In the genomic region with DNA sequence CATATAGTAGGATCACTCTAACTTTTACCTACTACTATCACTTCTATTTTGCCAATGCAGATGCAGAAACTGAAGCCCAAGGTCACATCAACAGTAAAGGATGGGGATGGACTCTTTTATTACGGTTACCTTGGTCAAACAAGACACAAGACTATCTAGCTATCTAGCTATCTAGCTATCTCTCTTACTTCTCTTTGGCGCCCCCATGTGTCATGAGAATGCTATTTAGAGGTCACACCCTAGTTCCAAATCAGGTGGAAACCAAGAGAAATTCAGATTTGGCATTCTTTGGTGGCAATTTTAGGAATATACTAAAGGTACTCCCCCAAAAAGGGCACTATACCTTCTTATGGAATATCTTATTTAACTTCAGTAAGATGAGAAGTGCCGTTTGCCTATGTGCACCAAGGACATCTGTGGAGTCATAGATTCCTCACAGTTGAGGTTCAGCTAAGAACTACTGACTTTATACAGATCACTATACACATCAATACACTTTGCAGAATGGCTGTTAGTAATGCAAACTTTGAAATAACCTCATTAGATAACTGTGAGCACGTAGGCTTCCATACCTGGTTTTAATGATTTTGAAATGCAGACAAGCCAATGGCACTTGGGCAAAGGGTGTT, we compare ENCODE assay signal across 8 cellular contexts. TPM values are rescaled to one million over a fixed set of nuclear protein-coding genes. Genes with fewer than 3 reads are reported as not detected.
DNase-seq lines count a peak whose midpoint lies in the region; ATAC-seq, FAIRE-seq and TF ChIP-seq lines count a peak whose summit lies in the region.

No MANE protein-coding gene starts in this region.

- no peak overlapping the region for H2BK5ac ChIP-seq in H1 (ENCODE audit: low read depth, low read length)

- H3K56ac ChIP-seq in H1 (replicated peaks; ENCODE audit: insufficient read length, low read depth, low read length) = no peak overlapping the region

- H3K4me2 ChIP-seq in H1 (ENCODE audit: insufficient read depth in 1 of 2, low read depth in 2 of 2, low read length in 2 of 2) = no peak overlapping the region

- POLR2A ChIA-PET in H1 (lab: Charles Lee; ENCODE audit: partially characterized antibody) = no interaction called here

- H3K4me1 Mint-ChIP-seq in osteocyte (ENCODE audit: unreplicated experiment) = no peaks in the 10 kb centered on the region

- H3K36me3 Mint-ChIP-seq in osteocyte (ENCODE audit: unreplicated experiment) = no peaks in the 10 kb centered on the region

- no peaks in the 10 kb centered on the region for H3K27me3 Mint-ChIP-seq in osteocyte (ENCODE audit: unreplicated experiment)

- H3K23ac ChIP-seq in H1 (ENCODE audit: insufficient read length) = no peak overlapping the region

- H3K4ac ChIP-seq in H1 (replicated peaks; ENCODE audit: insufficient read length, low read depth, low read length) = no peak overlapping the region

- no peaks in the 10 kb centered on the region for H3K79me1 ChIP-seq in H1 (ENCODE audit: low read depth, low read length)

- no peak for DNase-seq in AG09309 (ENCODE audit: low read depth)
- DNase-seq in GM12864 (ENCODE audit: low read depth) = peak; percentile 21
- DNase-seq in M059J (ENCODE audit: low read depth) = peak; percentile 61
- peak; percentile 54 for DNase-seq in T-helper 9 cell
- DNase-seq in H1 (ENCODE audit: low read depth in 1 of 2, low spot score in 2 of 2) = peak in 1 of 2 experiments; percentile 77
- DNase-seq in osteocyte (ENCODE audit: extremely low spot score, unreplicated experiment) = no peak
- DNase-seq in OCI-M2 (lab: John Stamatoyannopoulos, UW; ENCODE audit: unreplicated experiment) = no peak
- DNase-seq in left cardiac atrium = no peak

- CTCF ChIA-PET in H1 (lab: Charles Lee; ENCODE audit: partially characterized antibody) = interaction anchor here (0.7 to 4.8 kb wide), 34 partner anchors 10 to 864 kb away, joined by 3 to 48 read pairs (median 4); no protein-coding TSS in a partner anchor

- H2BK12ac ChIP-seq in H1 (ENCODE audit: low read depth, low read length) = no peak overlapping the region

- intact Hi-C loops in left cardiac atrium (cut with DNase I) = no loop called here

- H3K27me3 ChIP-seq in H1 (replicated peaks in 1 of 4; ENCODE audit: control insufficient read depth in 3 of 4, extremely low read depth in 1 of 4, insufficient read depth in 3 of 4, low read length in 3 of 4) = peaks cover 0 to 13% (median 7%) of the 10 kb centered on the region in 4 experiments; a peak in 3 of 7 replicates

- no peak overlapping the region for H2AFZ ChIP-seq in H1 (ENCODE audit: low read length)

- 59% methylated on average over 4 of the region's 4 CpGs; no CpG with 5 or more reads in 1 of the 2 experiments for WGBS in H1 (ENCODE audit: extremely low coverage in 1 of 2, insufficient coverage in 1 of 2, insufficient read length in 1 of 2, insufficient replicate concordance in 2 of 2, low coverage in 1 of 2, low lambda C conversion rate in 2 of 2, missing lambda C conversion rate in 1 of 2), 2 experiments

- H3K79me2 ChIP-seq in H1 (ENCODE audit: control insufficient read depth in 1 of 2, insufficient read depth in 2 of 2, low read length in 2 of 2) = no peaks in the 10 kb centered on the region

- no peak overlapping the region for H3K14ac ChIP-seq in H1 (ENCODE audit: insufficient read length)

- H2BK20ac ChIP-seq in H1 (ENCODE audit: low read length) = no peak overlapping the region

- no peak overlapping the region for H2BK15ac ChIP-seq in H1 (ENCODE audit: low read length)

- H3K4me3 Mint-ChIP-seq in osteocyte (ENCODE audit: unreplicated experiment) = no peak overlapping the region

- no peak for TF ChIP-seq EP300 in H1 (IDR thresholded peaks at IDR 0.05; ENCODE audit: borderline replicate concordance in 1 of 2, low read depth in 2 of 2, low read length in 2 of 2)

- TF ChIP-seq CTCF in AG09309 (IDR thresholded peaks at IDR 0.05; ENCODE audit: control insufficient read depth, insufficient read depth, low read depth, low read length, missing control alignments) (peak; percentile 46), GM12864 (IDR thresholded peaks at IDR 0.05; ENCODE audit: low read depth, low read length, missing control alignments) (peak; percentile 70), H1 (IDR thresholded peaks at IDR 0.05; ENCODE audit: control extremely low read depth in 1 of 3, insufficient read depth in 1 of 3, low read depth in 1 of 3, low read length in 3 of 3) (peak in 2 of 3 experiments; percentile 55 to 74; a peak in 2 of 4 replicates), osteocyte (IDR thresholded peaks at IDR 0.05) (peak; percentile 49)

- H3K36me3 ChIP-seq in H1 (ENCODE audit: control insufficient read depth in 2 of 4, insufficient read depth in 4 of 4, low read length in 3 of 4) = no peaks in the 10 kb centered on the region

- H2AK5ac ChIP-seq in H1 (ENCODE audit: low read depth, low read length) = no peak overlapping the region

- no peak for ATAC-seq in left cardiac atrium

- H4K8ac ChIP-seq in H1 (ENCODE audit: extremely low read depth, insufficient read depth, low read length) = no peak overlapping the region

- H4K20me1 ChIP-seq in H1 (replicated peaks in 1 of 2; ENCODE audit: control insufficient read depth in 1 of 2, insufficient read depth in 2 of 2, low read length in 2 of 2) = no peaks in the 10 kb centered on the region

- no peaks in the 10 kb centered on the region for H3K9me3 ChIP-seq in H1 (ENCODE audit: insufficient read depth in 2 of 2, low read depth in 1 of 2, low read length in 1 of 2)

- H4K5ac ChIP-seq in H1 (ENCODE audit: insufficient read length, low read depth, low read length) = no peak overlapping the region

- peak; percentile 76 to 78 for TF ChIP-seq RAD21 in H1 (IDR thresholded peaks at IDR 0.05 in 1 of 2, conservative IDR thresholded peaks at IDR 0.05 in 1 of 2; ENCODE audit: low read depth in 2 of 2, low read length in 2 of 2)

- no peak for TF ChIP-seq POLR2A in H1 (IDR thresholded peaks at IDR 0.05; ENCODE audit: control extremely low read depth in 1 of 2, low read depth in 2 of 2, low read length in 2 of 2)

- no peak overlapping the region for H3K27ac Mint-ChIP-seq in osteocyte (ENCODE audit: unreplicated experiment)

- no peak overlapping the region for H2BK120ac ChIP-seq in H1 (replicated peaks; ENCODE audit: low read depth, low read length)

- H3K4me1 ChIP-seq in H1 (replicated peaks in 1 of 4; ENCODE audit: control insufficient read depth in 3 of 4, insufficient read depth in 4 of 4, low read length in 3 of 4) = no peaks in the 10 kb centered on the region; a peak in 1 of 7 replicates

- no peaks in the 10 kb centered on the region; the same call in 1 of the 2 replicates for H3K23me2 ChIP-seq in H1 (ENCODE audit: low read depth, low read length)

- H3K27ac ChIP-seq in H1 (ENCODE audit: low read depth, low read length) = no peak overlapping the region

- H3K9me3 Mint-ChIP-seq in osteocyte (ENCODE audit: unreplicated experiment) = no peaks in the 10 kb centered on the region

- no peak overlapping the region for H4K91ac ChIP-seq in H1 (replicated peaks; ENCODE audit: insufficient read length, low read length)

- FAIRE-seq in H1 (lab: Jason Lieb, UNC) = no peak

- no peak overlapping the region for H3K18ac ChIP-seq in H1 (ENCODE audit: extremely low read depth, low read length)

- no peak overlapping the region for H3K9ac ChIP-seq in H1 (replicated peaks in 1 of 4; ENCODE audit: extremely low read depth in 1 of 4, low read depth in 3 of 4, low read length in 3 of 4)

- H3K4me3 ChIP-seq in AG09309 (ENCODE audit: control insufficient read depth, low read depth, low read length) (no peak overlapping the region), GM12864 (ENCODE audit: low read depth, low read length) (no peak overlapping the region), H1 (ENCODE audit: extremely low read depth in 1 of 4, insufficient read depth in 2 of 4, low read depth in 3 of 4, low read length in 4 of 4) (no peak overlapping the region)

TF ChIP-seq in H1, 55 proteins besides CTCF, POLR2A, EP300 and RAD21:
- TF ChIP-seq SAP30 (IDR thresholded peaks at IDR 0.05; ENCODE audit: insufficient read depth, insufficient replicate concordance, low read length) (no peak), YY1 (IDR thresholded peaks at IDR 0.05; ENCODE audit: low read depth, low read length) (no peak), SIRT6 (IDR thresholded peaks at IDR 0.05; ENCODE audit: low read length) (no peak), POLR2AphosphoS5 (IDR thresholded peaks at IDR 0.05; ENCODE audit: low read depth, low read length) (no peak), JUN (IDR thresholded peaks at IDR 0.05; ENCODE audit: low read depth, low read length) (no peak), CEBPB (IDR thresholded peaks at IDR 0.05; ENCODE audit: low read depth, low read length) (no peak), RFX5 (IDR thresholded peaks at IDR 0.05; ENCODE audit: borderline replicate concordance, low read depth, low read length) (no peak), TAF1 (IDR thresholded peaks at IDR 0.05; ENCODE audit: low read depth, low read length) (no peak), EGR1 (IDR thresholded peaks at IDR 0.05; ENCODE audit: borderline replicate concordance, low read depth, low read length) (no peak), FOSL1 (IDR thresholded peaks at IDR 0.05; ENCODE audit: insufficient read depth, low read depth, low read length) (no peak), HDAC6 (IDR thresholded peaks at IDR 0.05; ENCODE audit: low read depth, low read length) (no peak)
- TF ChIP-seq, protein P1, sequence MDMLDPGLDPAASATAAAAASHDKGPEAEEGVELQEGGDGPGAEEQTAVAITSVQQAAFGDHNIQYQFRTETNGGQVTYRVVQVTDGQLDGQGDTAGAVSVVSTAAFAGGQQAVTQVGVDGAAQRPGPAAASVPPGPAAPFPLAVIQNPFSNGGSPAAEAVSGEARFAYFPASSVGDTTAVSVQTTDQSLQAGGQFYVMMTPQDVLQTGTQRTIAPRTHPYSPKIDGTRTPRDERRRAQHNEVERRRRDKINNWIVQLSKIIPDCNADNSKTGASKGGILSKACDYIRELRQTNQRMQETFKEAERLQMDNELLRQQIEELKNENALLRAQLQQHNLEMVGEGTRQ (IDR thresholded peaks at IDR 0.05; ENCODE audit: low read length) = no peak
TF ChIP-seq in H1: peak in this region for 0.

RNA-seq across cellular contexts. Expression of gene ZNF648, which starts 6.7 kb away (rescaled TPM):
- total RNA-seq in M059J (2014; rRNA removed; shearing (Covaris generic)) = not detected in 2 replicates
- total RNA-seq in H1 (2021; fragmentation: NEBNext Ultra II Directional; extraction: Animal tissue kit (Norgen Biotek cat#: 25700)) = 0.20 and 0.23 TPM in 2 replicates
- 0.53 and 0.64 TPM in 2 replicates for polyA plus RNA-seq in H1 (2011; rRNA removed)
- polyA plus RNA-seq in H1 (2011; cell fraction: cytosol; rRNA removed) = 0.49 TPM
- polyA plus RNA-seq in H1 (2011; cell fraction: nucleus; rRNA removed) = 0.90 TPM
- polyA plus RNA-seq in H1 (2012, experiment 1 of 2) = 0.12 to 0.20 TPM (median 0.18 TPM) in 4 replicates
- polyA plus RNA-seq in H1 (2012, experiment 2 of 2) = 0.04 TPM
- 0.22 TPM for polyA plus RNA-seq in H1 (2013, experiment 1 of 2)
- 0.20 TPM for polyA plus RNA-seq in H1 (2013, experiment 2 of 2)
- polyA minus RNA-seq in H1 (2011; rRNA and poly(A)+ RNA removed) = 1.3 and 1.6 TPM in 2 replicates
- polyA minus RNA-seq in H1 (2011; cell fraction: cytosol; rRNA and poly(A)+ RNA removed) = 0.88 TPM
- 2.3 TPM for polyA minus RNA-seq in H1 (2011; cell fraction: nucleus; rRNA and poly(A)+ RNA removed)
- not detected in 2 replicates for total RNA-seq in osteocyte
- total RNA-seq in left cardiac atrium = not detected

Comparison
In these comparisons a context has a peak if more than half of its experiments do, and no peak if none do; other contexts are left out.
1. DNase-seq: peak in GM12864 (single experiment), M059J (single experiment) and T-helper 9 cell (single experiment); none in AG09309 (single experiment), osteocyte (single experiment), OCI-M2 (single experiment) and left cardiac atrium (single experiment).
2. Peak in every context shown above with its lines, with median percentiles within 50 percentile points of each other: CTCF ChIP-seq.